Comparison of ENCODE assay signal across 20 cellular contexts in genomic region chr7:131455546-131455945, GRCh38.
"Had no signal": no experiment of that assay in that cellular context is flagged by ENCODE, and none has a peak within 500 bp of the region (broad histone marks: within the 10 kb centered on the region; RNA-seq: fewer than 3 reads in every experiment).

No MANE protein-coding gene starts in this region.

- H3K27me3 Mint-ChIP-seq: dendritic cell treated with granulocyte-macrophage colony-stimulating factor and Interleukin-4, amounts not matched to agents 40 ng/mL and 50 ng/mL, for 4 days; naive B cell; stimulated activated naive CD8-positive, alpha-beta T cell treated with anti-CD3 and anti-CD28 coated beads, Interleukin-15, amount 100 ng/mL, for 72 hours had no signal

- H3K27ac ChIP-seq: adrenal gland, left lung, prostate gland, skin epidermis, suprapubic skin, vagina, WERI-Rb-1 had no signal

- H3K9me3 Mint-ChIP-seq: activated naive CD4-positive, alpha-beta T cell treated with anti-CD3 and anti-CD28 coated beads, Interleukin-2, amount 50 U/mL, for 72 hours; activated T-cell treated with anti-CD3 and anti-CD28 coated beads, Interleukin-2, amount 50 U/mL, for 72 hours; dendritic cell treated with granulocyte-macrophage colony-stimulating factor and Interleukin-4, amounts not matched to agents 40 ng/mL and 50 ng/mL, for 4 days; stimulated activated naive CD8-positive, alpha-beta T cell treated with anti-CD3 and anti-CD28 coated beads, Interleukin-15, amount 100 ng/mL, for 72 hours had no signal

- H3K36me3 ChIP-seq: adrenal gland, prostate gland, vagina, WERI-Rb-1 had no signal

- H3K27ac Mint-ChIP-seq: activated naive CD4-positive, alpha-beta T cell treated with anti-CD3 and anti-CD28 coated beads, Interleukin-2, amount 50 U/mL, for 72 hours; activated T-cell treated with anti-CD3 and anti-CD28 coated beads, Interleukin-2, amount 50 U/mL, for 72 hours; dendritic cell treated with granulocyte-macrophage colony-stimulating factor and Interleukin-4, amounts not matched to agents 40 ng/mL and 50 ng/mL, for 4 days; stimulated activated naive CD8-positive, alpha-beta T cell treated with anti-CD3 and anti-CD28 coated beads, Interleukin-15, amount 100 ng/mL, for 72 hours had no signal

- H3K4me3 Mint-ChIP-seq: activated T-cell treated with anti-CD3 and anti-CD28 coated beads, Interleukin-2, amount 50 U/mL, for 72 hours; dendritic cell treated with granulocyte-macrophage colony-stimulating factor and Interleukin-4, amounts not matched to agents 40 ng/mL and 50 ng/mL, for 4 days; naive B cell; stimulated activated naive CD8-positive, alpha-beta T cell treated with anti-CD3 and anti-CD28 coated beads, Interleukin-15, amount 100 ng/mL, for 72 hours had no signal

- H3K9me3 ChIP-seq: adrenal gland, left lung, prostate gland, suprapubic skin, vagina had no signal

- H3K4me1 ChIP-seq: left lung, prostate gland, suprapubic skin, vagina had no signal

- H3K27me3 ChIP-seq: adrenal gland, left lung, suprapubic skin, vagina had no signal

- H3K4me3 ChIP-seq: adrenal gland, left lung, prostate gland, skin epidermis, suprapubic skin, vagina had no signal

- DNase-seq: activated CD4-positive, alpha-beta T cell treated with anti-CD3 and anti-CD28 coated beads for 1 hour; activated CD4-positive, alpha-beta T cell treated with anti-CD3 and anti-CD28 coated beads, Interleukin-2, amount 50 U/mL, for 4 hours; activated gamma-delta T cell; activated T-cell treated with anti-CD3 and anti-CD28 coated beads, Interleukin-2, amount 50 U/mL, for 72 hours; adrenal gland; effector CD8-positive, alpha-beta T cell; islet precursor cell; left lung; naive B cell; right cardiac atrium; stimulated activated naive CD8-positive, alpha-beta T cell treated with anti-CD3 and anti-CD28 coated beads, Interleukin-15, amount 100 ng/mL, for 72 hours; T-helper 2 cell; trophoblast cell; WERI-Rb-1 had no signal

- ATAC-seq: activated naive CD4-positive, alpha-beta T cell treated with anti-CD3 and anti-CD28 coated beads, Interleukin-2, amount 50 U/mL, for 72 hours; activated T-cell treated with anti-CD3 and anti-CD28 coated beads, Interleukin-2, amount 50 U/mL, for 72 hours; left lung; right cardiac atrium; stimulated activated naive CD8-positive, alpha-beta T cell treated with anti-CD3 and anti-CD28 coated beads, Interleukin-15, amount 100 ng/mL, for 72 hours had no signal
